Comparison of ENCODE assay signal across 8 cellular contexts in genomic region chr5:73170522-73170921, GRCh38. TPM values are rescaled to one million over a fixed set of nuclear protein-coding genes. Genes with fewer than 3 reads are reported as not detected.
A peak's percentile ranks its signal among the peaks of the same experiment; 100 is the strongest.
DNase-seq lines count a peak whose midpoint lies in the region; ATAC-seq and TF ChIP-seq lines count a peak whose summit lies in the region.

No MANE protein-coding gene starts in this region.

- no peak overlapping the region for H3K27ac ChIP-seq in HL-60 (replicated peaks)

- TF ChIP-seq POLR2A in GM18505 (IDR thresholded peaks at IDR 0.05; ENCODE audit: borderline replicate concordance, extremely low read depth, insufficient read depth, insufficient read length) = no peak

- no peak overlapping the region for H3K27ac Mint-ChIP-seq in activated naive CD4-positive, alpha-beta T cell treated with anti-CD3 and anti-CD28 coated beads, Interleukin-2, amount 10 ng/mL, durations not matched to agents 7 days and 5 days

- H3K4me1 Mint-ChIP-seq in activated naive CD4-positive, alpha-beta T cell treated with anti-CD3 and anti-CD28 coated beads, Interleukin-2, amount 10 ng/mL, durations not matched to agents 7 days and 5 days = no peaks in the 10 kb centered on the region

- DNase-seq in EL (peak; percentile 31), HL-60 (ENCODE audit: low read depth in 1 of 2, low spot score in 1 of 2) (peak in 1 of 2 experiments; percentile 9), left colon (peak in 1 of 2 donors; percentile 29), NCI-H187 treated with DMSO at 0.1 percent for 48 hours (lab: John Stamatoyannopoulos, UW) (no peak)
- DNase-seq in activated naive CD4-positive, alpha-beta T cell treated with anti-CD3 and anti-CD28 coated beads, Interleukin-2, amount 10 ng/mL, durations not matched to agents 7 days and 5 days = peak; percentile 42
- DNase-seq in effector CD4-positive, alpha-beta T cell = no peak
- no peak for DNase-seq in stimulated activated naive CD4-positive, alpha-beta T cell (lab: John Stamatoyannopoulos, UW)

- no peaks in the 10 kb centered on the region for H3K27me3 ChIP-seq in HL-60 (ENCODE audit: insufficient read depth, poor library complexity, severe bottlenecking)

- intact Hi-C loops in left colon (cut with DNase I, micrococcal nuclease) = no loop called here

- peaks cover 82% of the 10 kb centered on the region for H3K27me3 Mint-ChIP-seq in activated naive CD4-positive, alpha-beta T cell treated with anti-CD3 and anti-CD28 coated beads, Interleukin-2, amount 10 ng/mL, durations not matched to agents 7 days and 5 days

- H3K4me3 Mint-ChIP-seq in activated naive CD4-positive, alpha-beta T cell treated with anti-CD3 and anti-CD28 coated beads, Interleukin-2, amount 10 ng/mL, durations not matched to agents 7 days and 5 days = no peak overlapping the region

- peak; percentile 5 for TF ChIP-seq CTCF in HL-60 (IDR thresholded peaks at IDR 0.05; ENCODE audit: insufficient read depth, low read length)

- CTCF ChIA-PET in activated naive CD4-positive, alpha-beta T cell treated with anti-CD3 and anti-CD28 coated beads, Interleukin-2, amount 10 ng/mL, durations not matched to agents 7 days and 5 days (lab: Charles Lee) = interaction anchor here (0.7 to 1.5 kb wide), 3 partner anchors 9 to 87 kb away, joined by 4 to 5 read pairs (median 4); no protein-coding TSS in a partner anchor

- peak; percentile 70 for ATAC-seq in left colon
- no peak for ATAC-seq in GM18505 (IDR thresholded peaks at IDR 0.05; ENCODE audit: unreplicated experiment)

- no peaks in the 10 kb centered on the region for H3K9me3 Mint-ChIP-seq in activated naive CD4-positive, alpha-beta T cell treated with anti-CD3 and anti-CD28 coated beads, Interleukin-2, amount 10 ng/mL, durations not matched to agents 7 days and 5 days

- no peaks in the 10 kb centered on the region for H3K36me3 Mint-ChIP-seq in activated naive CD4-positive, alpha-beta T cell treated with anti-CD3 and anti-CD28 coated beads, Interleukin-2, amount 10 ng/mL, durations not matched to agents 7 days and 5 days

- H3K4me3 ChIP-seq in HL-60 (replicated peaks; ENCODE audit: insufficient read depth, low read length) = no peak overlapping the region

RNA-seq across cellular contexts. Expression of gene TMEM174, which starts 2.5 kb away (rescaled TPM):
- total RNA-seq in left colon = not detected

RNA-seq across cellular contexts. Expression of gene TMEM171, which starts 50.1 kb away (rescaled TPM):
- 100 to 1,000 TPM in 1 of 2 donors, 10 to 100 TPM in 1; 77.4 to 104 TPM for total RNA-seq in left colon

Comparison
In these comparisons a context has a peak if more than half of its experiments do, and no peak if none do; other contexts are left out.
1. DNase-seq: peak in EL (single experiment) and activated naive CD4-positive, alpha-beta T cell treated with anti-CD3 and anti-CD28 coated beads, Interleukin-2, amount 10 ng/mL, durations not matched to agents 7 days and 5 days (single experiment); none in NCI-H187 treated with DMSO at 0.1 percent for 48 hours (single experiment), effector CD4-positive, alpha-beta T cell (single experiment) and stimulated activated naive CD4-positive, alpha-beta T cell (0 of 6).